21 cellular contexts compared by ENCODE assay signal in genomic region chr4:155009288-155009687, GRCh38.
DNase-seq lines count a peak whose midpoint lies in the region; ATAC-seq and TF ChIP-seq lines count a peak whose summit lies in the region.
"Had no signal": no experiment of that assay in that cellular context is flagged by ENCODE, and none has a peak within 500 bp of the region (broad histone marks: within the 10 kb centered on the region; RNA-seq: fewer than 3 reads in every experiment).

No MANE protein-coding gene starts in this region.

- H3F3A ChIP-seq in GM23338 (replicated peaks; ENCODE audit: low read depth) (no peaks in the 10 kb centered on the region), Loucy (ENCODE audit: low read depth) (no peaks in the 10 kb centered on the region)

- no peak overlapping the region for H2BK5ac ChIP-seq in trophoblast cell (ENCODE audit: low read depth, low read length, poor library complexity)

- no peak overlapping the region for H3K18ac ChIP-seq in trophoblast cell (ENCODE audit: low read length)

- no peak overlapping the region for H3K4me3 Mint-ChIP-seq in GM23338
- H3K4me3 Mint-ChIP-seq: H9, T-helper 17 cell had no signal

- H4K20me1 ChIP-seq in GM23338 (replicated peaks; ENCODE audit: insufficient read depth): no peaks in the 10 kb centered on the region
- H4K20me1 ChIP-seq in Loucy (ENCODE audit: insufficient read depth, low read length, poor library complexity, severe bottlenecking): no peaks in the 10 kb centered on the region
- H4K20me1 ChIP-seq: BLaER1 treated with 17β-estradiol and CSF1 and Interleukin-3, amounts not matched to agents 10 nM and 100 nM had no signal

- H3K9me3 Mint-ChIP-seq in GM23338: no peaks in the 10 kb centered on the region
- H3K9me3 Mint-ChIP-seq: H9 had no signal

- H2BK120ac ChIP-seq in trophoblast cell (ENCODE audit: insufficient read depth, low read length, poor library complexity): no peak overlapping the region

- H3K27ac ChIP-seq in GM23338 (ENCODE audit: low read depth): no peak overlapping the region
- no peak overlapping the region for H3K27ac ChIP-seq in trophoblast cell (ENCODE audit: low read depth, low read length)
- H3K27ac ChIP-seq: BLaER1 treated with 17β-estradiol and CSF1 and Interleukin-3, amounts not matched to agents 10 nM and 100 nM had no signal

- H2BK12ac ChIP-seq in trophoblast cell (ENCODE audit: low read length): no peak overlapping the region

- WGBS in trophoblast cell (ENCODE audit: extremely low coverage, insufficient coverage, insufficient read length): no CpG with 5 or more reads among the region's 3 CpGs

- no peaks in the 10 kb centered on the region for H3K79me2 ChIP-seq in GM23338 (replicated peaks; ENCODE audit: insufficient read depth)
- H3K79me2 ChIP-seq in Loucy (ENCODE audit: insufficient read depth, low read length): no peaks in the 10 kb centered on the region
- no peaks in the 10 kb centered on the region for H3K79me2 ChIP-seq in trophoblast cell (ENCODE audit: control insufficient read depth, insufficient read depth, low read length, poor library complexity)

- no peaks in the 10 kb centered on the region for H3K79me1 ChIP-seq in trophoblast cell (ENCODE audit: low read length)

- H4K12ac ChIP-seq in trophoblast cell (ENCODE audit: low read depth, low read length): no peak overlapping the region

- H3K14ac ChIP-seq in trophoblast cell (ENCODE audit: low read length): no peak overlapping the region

- H4K91ac ChIP-seq in trophoblast cell (ENCODE audit: low read depth, low read length): no peak overlapping the region

- H3K36me3 ChIP-seq in GM23338 (ENCODE audit: insufficient read depth): no peaks in the 10 kb centered on the region
- H3K36me3 ChIP-seq in Loucy (ENCODE audit: insufficient read depth, low read length): no peaks in the 10 kb centered on the region
- no peaks in the 10 kb centered on the region for H3K36me3 ChIP-seq in trophoblast cell (ENCODE audit: control insufficient read depth in 1 of 2, insufficient read depth in 2 of 2, low read length in 2 of 2)
- H3K36me3 ChIP-seq: BLaER1 treated with 17β-estradiol and CSF1 and Interleukin-3, amounts not matched to agents 10 nM and 100 nM had no signal

- H2AFZ ChIP-seq in GM23338 (peak overlapping the region; percentile 56; the same call in 1 of the 2 replicates), Loucy (ENCODE audit: low read length) (peak overlapping the region; percentile 58; the same call in 1 of the 2 replicates), trophoblast cell (ENCODE audit: insufficient read depth, low read length, poor library complexity) (no peak overlapping the region)

- H3K27ac Mint-ChIP-seq in GM23338: no peak overlapping the region
- H3K27ac Mint-ChIP-seq: CD4-positive, alpha-beta memory T cell; H9; T-helper 17 cell had no signal

- TF ChIP-seq CTCF in GM23338 (conservative IDR thresholded peaks at IDR 0.05; ENCODE audit: low read depth in 2 of 2) (no peak), Loucy (conservative IDR thresholded peaks at IDR 0.05; ENCODE audit: low read length) (no peak)

- H3K27me3 ChIP-seq in GM23338 (ENCODE audit: insufficient read depth): no peaks in the 10 kb centered on the region
- H3K27me3 ChIP-seq in Loucy (ENCODE audit: insufficient read depth, low read length, poor library complexity, severe bottlenecking): no peaks in the 10 kb centered on the region
- no peaks in the 10 kb centered on the region for H3K27me3 ChIP-seq in trophoblast cell (ENCODE audit: insufficient read depth, low read length)
- H3K27me3 ChIP-seq: BLaER1 treated with 17β-estradiol and CSF1 and Interleukin-3, amounts not matched to agents 10 nM and 100 nM had no signal

- H3K4me1 ChIP-seq in GM23338 (ENCODE audit: insufficient read depth) (peaks cover 5% of the 10 kb centered on the region; the same call in 1 of the 2 replicates), Loucy (ENCODE audit: insufficient read depth, low read length, poor library complexity, severe bottlenecking) (no peaks in the 10 kb centered on the region), trophoblast cell (ENCODE audit: control insufficient read depth in 1 of 2, insufficient read depth in 2 of 2, low read length in 2 of 2) (no peaks in the 10 kb centered on the region)
- H3K4me1 ChIP-seq: Caco-2 had no signal

- H3K4me3 ChIP-seq in GM23338 (no peak overlapping the region), Loucy (ENCODE audit: low read length, poor library complexity, severe bottlenecking) (no peak overlapping the region), trophoblast cell (ENCODE audit: low read depth, low read length) (no peak overlapping the region)
- H3K4me3 ChIP-seq: BLaER1 treated with 17β-estradiol and CSF1 and Interleukin-3, amounts not matched to agents 10 nM and 100 nM had no signal

- no peaks in the 10 kb centered on the region for H3K36me3 Mint-ChIP-seq in GM23338 (ENCODE audit: low read depth)
- H3K36me3 Mint-ChIP-seq: CD4-positive, alpha-beta memory T cell had no signal

- no peak overlapping the region for H4K8ac ChIP-seq in trophoblast cell (ENCODE audit: low read depth, low read length)

- DNase-seq in GM23338 (ENCODE audit: low spot score): no peak
- DNase-seq in left lobe of liver (ENCODE audit: low spot score): no peak
- no peak for DNase-seq in trophoblast cell
- no peak for DNase-seq in AML-193 (lab: John Stamatoyannopoulos, UW)
- no peak for DNase-seq in stimulated activated CD4-positive, alpha-beta T cell treated with anti-CD3 and anti-CD28 coated beads, Interleukin-2, amount 100 ng/mL, for 48 hours
- DNase-seq: Caco-2; CD4-positive, alpha-beta memory T cell; DMS 273 treated with DMSO at 0.1 percent for 48 hours; DMS79 treated with DMSO at 0.1 percent for 48 hours; H9; NCI-H1092 treated with DMSO at 0.1 percent for 48 hours; NCI-H1436 treated with DMSO at 0.1 percent for 48 hours; NCI-H2029; NCI-H226; NCI-H510A treated with DMSO at 0.1 percent for 48 hours; NCI-H82; T-helper 17 cell had no signal

- H2AK5ac ChIP-seq in trophoblast cell (ENCODE audit: low read length): no peak overlapping the region

- H3K9me3 ChIP-seq in Loucy (ENCODE audit: insufficient read depth, low read depth, low read length) (no peaks in the 10 kb centered on the region), trophoblast cell (ENCODE audit: insufficient read depth, low read depth, low read length) (no peaks in the 10 kb centered on the region)
- H3K9me3 ChIP-seq: Caco-2 had no signal

- H3K27me3 Mint-ChIP-seq in GM23338 (ENCODE audit: insufficient read depth, low read depth, poor library complexity): no peaks in the 10 kb centered on the region

- no peak overlapping the region for H3K9ac ChIP-seq in Loucy (ENCODE audit: low read depth, low read length, poor library complexity, severe bottlenecking)
- H3K9ac ChIP-seq in trophoblast cell (ENCODE audit: low read length): peak overlapping the region; percentile 65
- H3K9ac ChIP-seq: BLaER1 treated with 17β-estradiol and CSF1 and Interleukin-3, amounts not matched to agents 10 nM and 100 nM had no signal

- H3K23ac ChIP-seq in trophoblast cell (ENCODE audit: low read length): no peak overlapping the region

- no peak overlapping the region for H3K4me2 ChIP-seq in GM23338
- H3K4me2 ChIP-seq in Loucy (ENCODE audit: low read depth, low read length, poor library complexity, severe bottlenecking): no peak overlapping the region
- H3K4me2 ChIP-seq in trophoblast cell (ENCODE audit: low read length): no peak overlapping the region

- peaks cover 7% of the 10 kb centered on the region; the same call in 2 of the 3 replicates for H3K4me1 Mint-ChIP-seq in GM23338
- H3K4me1 Mint-ChIP-seq: CD4-positive, alpha-beta memory T cell; H9; T-helper 17 cell had no signal

- ATAC-seq in GM23338 (no peak), left lobe of liver (peak; percentile 48), HG03439 (IDR thresholded peaks at IDR 0.05; ENCODE audit: unreplicated experiment) (no peak)
- ATAC-seq: Right ventricle myocardium inferior, T-helper 17 cell had no signal

- no peaks in the 10 kb centered on the region for H3K9me2 ChIP-seq in GM23338 (ENCODE audit: insufficient read depth)
- H3K9me2 ChIP-seq in Loucy (replicated peaks; ENCODE audit: low read depth, low read length): no peaks in the 10 kb centered on the region

- H3K4ac ChIP-seq in trophoblast cell (ENCODE audit: low read depth, low read length): no peak overlapping the region

TF ChIP-seq in GM23338, 12 proteins besides CTCF, POLR2A, EP300 and RAD21 (continues in another document):
- no peak for TF ChIP-seq ZNF331 (CRISPR knock-in tag; IDR thresholded peaks at IDR 0.05; ENCODE audit: low read depth)
- TF ChIP-seq NANOG (IDR thresholded peaks at IDR 0.05; ENCODE audit: borderline replicate concordance): no peak
- no peak for TF ChIP-seq ZNF114 (CRISPR knock-in tag; IDR thresholded peaks at IDR 0.05)
- TF ChIP-seq POLR2AphosphoS5 (IDR thresholded peaks at IDR 0.05; ENCODE audit: low read depth): no peak
- no peak for TF ChIP-seq ETS1 (IDR thresholded peaks at IDR 0.05)
